In the genomic region with DNA sequence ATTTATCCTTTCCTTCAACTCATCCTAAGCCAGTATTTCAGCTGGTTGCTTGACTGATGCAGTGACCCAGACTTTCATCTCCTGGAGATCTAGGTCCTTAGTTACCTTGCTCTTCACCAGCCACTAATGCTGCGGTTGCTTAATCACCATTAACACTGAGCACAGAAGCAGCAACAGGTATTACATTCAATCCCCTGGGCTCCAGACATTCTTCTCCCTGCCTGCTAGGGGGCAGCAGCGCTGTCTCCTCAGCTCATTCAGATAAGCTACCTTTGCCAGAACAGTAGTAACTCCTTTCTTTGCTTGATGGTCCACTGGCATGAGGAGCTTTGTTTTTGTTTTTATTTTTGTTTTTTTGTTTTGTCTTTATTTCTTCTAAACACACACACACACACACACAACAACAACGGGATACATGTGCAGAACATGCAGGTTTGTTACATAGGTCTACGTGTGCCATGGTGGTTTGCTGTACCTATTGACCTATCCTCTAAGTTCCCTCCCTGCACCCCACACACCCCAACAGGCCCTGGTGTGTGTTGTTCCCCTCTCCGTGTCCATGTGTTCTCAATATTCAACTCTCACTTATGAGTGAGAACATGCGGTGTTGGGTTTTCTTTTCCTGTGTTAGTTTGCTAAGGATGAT, we compare ENCODE assay signal across 8 cellular contexts.
DNase-seq lines count a peak whose midpoint lies in the region; ATAC-seq and TF ChIP-seq lines count a peak whose summit lies in the region.

No MANE protein-coding gene starts in this region.

- WGBS in spleen, 5 donors, result 78 to 88% (median 82%) methylated on average over 6 of the region's 6 CpGs

- in situ Hi-C loops in gastrocnemius medialis (cut with MboI; ENCODE audit: low sequenced_read_pairs in 4 of 4), result no loop called here

- no peak for TF ChIP-seq POLR2A in spleen (IDR thresholded peaks at IDR 0.05)
- no peak for TF ChIP-seq POLR2A in gastrocnemius medialis (IDR thresholded peaks at IDR 0.05)

- no peaks in the 10 kb centered on the region for H3K36me3 ChIP-seq in colonic mucosa
- H3K36me3 ChIP-seq in spleen, result no peaks in the 10 kb centered on the region
- H3K36me3 ChIP-seq in gastrocnemius medialis, result no peaks in the 10 kb centered on the region

- H3K9me3 Mint-ChIP-seq in activated T-cell treated with anti-CD3 and anti-CD28 coated beads, Interleukin-2, amount 50 U/mL, for 72 hours, result peaks cover 6 to 13% of the 10 kb centered on the region in 2 donors

- H3K9me3 ChIP-seq in colonic mucosa (no peaks in the 10 kb centered on the region), spleen (peaks cover 0 to 36% (median 12%) of the 10 kb centered on the region in 8 donors), gastrocnemius medialis (no peaks in the 10 kb centered on the region)

- H3K36me3 Mint-ChIP-seq in activated T-cell treated with anti-CD3 and anti-CD28 coated beads, Interleukin-2, amount 50 U/mL, for 72 hours (ENCODE audit: insufficient read depth in 2 of 2), result peaks cover 0 to 2% of the 10 kb centered on the region in 2 donors

- no peak overlapping the region for H3K4me3 Mint-ChIP-seq in activated T-cell treated with anti-CD3 and anti-CD28 coated beads, Interleukin-2, amount 50 U/mL, for 72 hours

- peak; percentile 3 to 4 for DNase-seq in activated T-cell treated with anti-CD3 and anti-CD28 coated beads, Interleukin-2, amount 50 U/mL, for 72 hours
- DNase-seq in activated T-cell treated with anti-CD3 and anti-CD28 coated beads, Interleukin-2, amount 50 U/mL, for 1 hour, result no peak
- DNase-seq in NCI-H2196 (lab: John Stamatoyannopoulos, UW; ENCODE audit: unreplicated experiment) (peak; percentile 25), colonic mucosa (peak; percentile 22), spleen (no peak), gastrocnemius medialis (no peak), DMS79 (lab: John Stamatoyannopoulos, UW) (no peak)

- H3K27ac ChIP-seq in colonic mucosa (no peak overlapping the region), spleen (no peak overlapping the region), gastrocnemius medialis (no peak overlapping the region)

- no peak for ATAC-seq in activated T-cell treated with anti-CD3 and anti-CD28 coated beads, Interleukin-2, amount 50 U/mL, for 72 hours (replicated peaks in 1 of 2)
- no peak for ATAC-seq in gastrocnemius medialis
- ATAC-seq in GM21423 (IDR thresholded peaks at IDR 0.05; ENCODE audit: unreplicated experiment), result no peak

- no peaks in the 10 kb centered on the region for H3K27me3 ChIP-seq in colonic mucosa
- no peaks in the 10 kb centered on the region for H3K27me3 ChIP-seq in spleen (replicated peaks in 1 of 7)
- no peaks in the 10 kb centered on the region for H3K27me3 ChIP-seq in gastrocnemius medialis

- H3K27ac Mint-ChIP-seq in activated T-cell treated with anti-CD3 and anti-CD28 coated beads, Interleukin-2, amount 50 U/mL, for 72 hours, result no peak overlapping the region

- no peak overlapping the region for H3K9ac ChIP-seq in colonic mucosa (ENCODE audit: low read depth in 2 of 2, low read length in 2 of 2)

- TF ChIP-seq CTCF in colonic mucosa (IDR thresholded peaks at IDR 0.05) (peak; percentile 43), spleen (IDR thresholded peaks at IDR 0.05 in 8 of 11, conservative IDR thresholded peaks at IDR 0.05 in 3 of 11) (peak in 8 of 11 experiments; percentile 18 to 48 (median 34)), gastrocnemius medialis (IDR thresholded peaks at IDR 0.05 in 4 of 5, conservative IDR thresholded peaks at IDR 0.05 in 1 of 5) (no peak)

- no peak overlapping the region for H3K4me3 ChIP-seq in colonic mucosa
- H3K4me3 ChIP-seq in spleen, result no peak overlapping the region
- H3K4me3 ChIP-seq in gastrocnemius medialis, result no peak overlapping the region

- H3K4me1 Mint-ChIP-seq in activated T-cell treated with anti-CD3 and anti-CD28 coated beads, Interleukin-2, amount 50 U/mL, for 72 hours (ENCODE audit: low read depth), result no peaks in the 10 kb centered on the region

- H3K4me1 ChIP-seq in colonic mucosa (no peaks in the 10 kb centered on the region), spleen (no peaks in the 10 kb centered on the region), gastrocnemius medialis (no peaks in the 10 kb centered on the region)

- intact Hi-C loops in colonic mucosa (cut with DNase I), result loop anchor here (5.0 kb wide), 1 partner anchor 535 kb away; no protein-coding TSS in a partner anchor
- intact Hi-C loops in spleen (cut with DNase I; ENCODE audit: low total_unique reads), result no loop called here
- intact Hi-C loops in gastrocnemius medialis (cut with DNase I; ENCODE audit: low total_unique reads), result no loop called here

- H3K27me3 Mint-ChIP-seq in activated T-cell treated with anti-CD3 and anti-CD28 coated beads, Interleukin-2, amount 50 U/mL, for 72 hours (ENCODE audit: low read depth), result no peaks in the 10 kb centered on the region

Comparison
In these comparisons a context has a peak if more than half of its experiments do, and no peak if none do; other contexts are left out.
1. DNase-seq: peak in activated T-cell treated with anti-CD3 and anti-CD28 coated beads, Interleukin-2, amount 50 U/mL, for 72 hours (2 of 2), NCI-H2196 (single experiment) and colonic mucosa (single experiment); none in activated T-cell treated with anti-CD3 and anti-CD28 coated beads, Interleukin-2, amount 50 U/mL, for 1 hour (single experiment), spleen (single experiment), gastrocnemius medialis (0 of 2) and DMS79 (single experiment).
2. CTCF ChIP-seq: peak in colonic mucosa (single experiment) and spleen (8 of 11); none in gastrocnemius medialis (0 of 5).